In genomic region chr11:64410396-64410718, GRCh38 we compare ENCODE assay signal across 17 cellular contexts.
"Had no signal": no experiment of that assay in that cellular context is flagged by ENCODE, and none has a peak within 500 bp of the region (broad histone marks: within the 10 kb centered on the region; RNA-seq: fewer than 3 reads in every experiment).

No MANE protein-coding gene starts in this region.

- H3K36me3 Mint-ChIP-seq: activated naive CD8-positive, alpha-beta T cell treated with anti-CD3 and anti-CD28 coated beads for 36 hours; type B pancreatic cell had no signal

- DNase-seq: activated B cell treated with CpG ODN at 0.5 μM for 24 hours; activated CD4-positive, alpha-beta T cell treated with anti-CD3 and anti-CD28 coated beads, Interleukin-2, amount 10 ng/mL, durations not matched to agents 7 days and 5 days; activated CD8-positive, alpha-beta memory T cell treated with anti-CD3 and anti-CD28 coated beads, Interleukin-2, amount 50 U/mL, for 48 hours; activated naive CD8-positive, alpha-beta T cell treated with anti-CD3 and anti-CD28 coated beads for 36 hours; brain microvascular endothelial cell; cortex of kidney; effector CD8-positive, alpha-beta T cell; esophagus squamous epithelium; naive B cell; small intestine; T-helper 2 cell had no signal

- H3K36me3 ChIP-seq: brain microvascular endothelial cell, esophagus squamous epithelium, right atrium auricular region, suprapubic skin had no signal

- H3K4me1 Mint-ChIP-seq: activated CD4-positive, alpha-beta T cell treated with anti-CD3 and anti-CD28 coated beads, Interleukin-2, amount 10 ng/mL, durations not matched to agents 7 days and 5 days had no signal

- H3K27ac Mint-ChIP-seq: activated CD4-positive, alpha-beta T cell treated with anti-CD3 and anti-CD28 coated beads, Interleukin-2, amount 10 ng/mL, durations not matched to agents 7 days and 5 days; activated naive CD8-positive, alpha-beta T cell treated with anti-CD3 and anti-CD28 coated beads for 36 hours; naive B cell; stimulated activated naive CD8-positive, alpha-beta T cell treated with anti-CD3 and anti-CD28 coated beads, Interleukin-15, Interleukin-2, amounts not matched to agents 100 ng/mL and 50 ng/mL, for 24 hours had no signal

- H3K27ac ChIP-seq: brain microvascular endothelial cell, esophagus squamous epithelium, right atrium auricular region, suprapubic skin had no signal

- H3K27me3 ChIP-seq: brain microvascular endothelial cell, right atrium auricular region had no signal

- H3K27me3 Mint-ChIP-seq: activated CD4-positive, alpha-beta T cell treated with anti-CD3 and anti-CD28 coated beads, Interleukin-2, amount 10 ng/mL, durations not matched to agents 7 days and 5 days; activated naive CD8-positive, alpha-beta T cell treated with anti-CD3 and anti-CD28 coated beads for 36 hours; stimulated activated naive CD8-positive, alpha-beta T cell treated with anti-CD3 and anti-CD28 coated beads, Interleukin-15, Interleukin-2, amounts not matched to agents 100 ng/mL and 50 ng/mL, for 24 hours; type B pancreatic cell had no signal

- H3K9me3 ChIP-seq: esophagus squamous epithelium, right atrium auricular region, suprapubic skin had no signal

- H3K4me3 Mint-ChIP-seq: activated B cell treated with CpG ODN at 0.5 μM for 24 hours; activated CD4-positive, alpha-beta T cell treated with anti-CD3 and anti-CD28 coated beads, Interleukin-2, amount 10 ng/mL, durations not matched to agents 7 days and 5 days; activated naive CD8-positive, alpha-beta T cell treated with anti-CD3 and anti-CD28 coated beads for 36 hours; central memory CD8-positive, alpha-beta T cell; stimulated activated naive CD8-positive, alpha-beta T cell treated with anti-CD3 and anti-CD28 coated beads, Interleukin-15, Interleukin-2, amounts not matched to agents 100 ng/mL and 50 ng/mL, for 24 hours; type B pancreatic cell had no signal

- H3K4me3 ChIP-seq: esophagus squamous epithelium, lung, right atrium auricular region, suprapubic skin had no signal

- H3K9me3 Mint-ChIP-seq: activated B cell treated with CpG ODN at 0.5 μM for 24 hours; activated CD4-positive, alpha-beta T cell treated with anti-CD3 and anti-CD28 coated beads, Interleukin-2, amount 10 ng/mL, durations not matched to agents 7 days and 5 days; activated naive CD8-positive, alpha-beta T cell treated with anti-CD3 and anti-CD28 coated beads for 36 hours; central memory CD8-positive, alpha-beta T cell; stimulated activated naive CD8-positive, alpha-beta T cell treated with anti-CD3 and anti-CD28 coated beads, Interleukin-15, Interleukin-2, amounts not matched to agents 100 ng/mL and 50 ng/mL, for 24 hours; type B pancreatic cell had no signal
